In genomic region chr15:55897560-55898336, GRCh38 we compare ENCODE assay signal across 9 cellular contexts.
A peak's percentile ranks its signal among the peaks of the same experiment; 100 is the strongest.
DNase-seq lines count a peak whose midpoint lies in the region; ATAC-seq and TF ChIP-seq lines count a peak whose summit lies in the region.
"Had no signal": no experiment of that assay in that cellular context is flagged by ENCODE, and none has a peak within 500 bp of the region (broad histone marks: within the 10 kb centered on the region; RNA-seq: fewer than 3 reads in every experiment).

No MANE protein-coding gene starts in this region.

- peak; percentile 69 for TF ChIP-seq CTCF in IMR-90 (conservative IDR thresholded peaks at IDR 0.05; ENCODE audit: low read depth, low read length)

- H3K4ac ChIP-seq in IMR-90 (ENCODE audit: low read depth, low read length) = peak overlapping the region; percentile 98

- peak overlapping the region; percentile 65 for H3K56ac ChIP-seq in IMR-90 (ENCODE audit: extremely low read depth, insufficient read depth, low read length)

- POLR2A ChIA-PET in IMR-90 (lab: Charles Lee; ENCODE audit: unreplicated experiment) = no interaction called here

- peak overlapping the region; percentile 2; the same call in 1 of the 2 replicates for H3K9ac ChIP-seq in IMR-90 (ENCODE audit: low read depth, low read length)
- H3K9ac ChIP-seq in SK-N-MC (ENCODE audit: insufficient read length) = no peak overlapping the region

- H3K18ac ChIP-seq in IMR-90 (ENCODE audit: low read depth, low read length) = peak overlapping the region; percentile 83; the same call in 1 of the 2 replicates

- H2AFZ ChIP-seq in IMR-90 (replicated peaks; ENCODE audit: low read length, poor library complexity) = peak overlapping the region; percentile 75

- H3K27ac ChIP-seq in IMR-90 (ENCODE audit: insufficient read depth, low read length) (peak overlapping the region; percentile 67), SK-N-MC (peak overlapping the region; percentile 22; the same call in 1 of the 2 replicates)

- peak overlapping the region; percentile 14 to 93 for H4K8ac ChIP-seq in IMR-90 (ENCODE audit: low read depth in 2 of 2, low read length in 2 of 2)

- peak overlapping the region; percentile 93 for H2AK5ac ChIP-seq in IMR-90 (ENCODE audit: low read depth, low read length)

- H4K20me1 ChIP-seq in IMR-90 (ENCODE audit: insufficient read depth, low read length) = 0 out of 2 replicates have a peak, but pooled peaks cover 3% of the 10 kb centered on the region

- H3K9me3 ChIP-seq in IMR-90 (ENCODE audit: control insufficient read depth, insufficient read depth, low read length) (no peaks in the 10 kb centered on the region), SK-N-MC (ENCODE audit: low read depth, low read length) (no peaks in the 10 kb centered on the region)

- peaks cover 28 to 46% of the 10 kb centered on the region in 2 experiments for H3K79me1 ChIP-seq in IMR-90 (ENCODE audit: low read depth in 1 of 2, low read length in 2 of 2)

- no peaks in the 10 kb centered on the region for H3K27me3 ChIP-seq in IMR-90 (ENCODE audit: control insufficient read depth, insufficient read depth, low read length)

- H3K36me3 ChIP-seq in IMR-90 (ENCODE audit: control insufficient read depth, insufficient read depth, low read length) (no peaks in the 10 kb centered on the region), SK-N-MC (ENCODE audit: insufficient read depth, low read length) (no peaks in the 10 kb centered on the region)

- peak; percentile 52 for TF ChIP-seq RAD21 in IMR-90 (IDR thresholded peaks at IDR 0.05; ENCODE audit: low read length)

- CTCF ChIA-PET in IMR-90 (lab: Yijun Ruan, JAX) = interaction anchor here (0.6 to 2.4 kb wide), 7 partner anchors 18 to 292 kb away, joined by 3 to 9 read pairs (median 3); no protein-coding TSS in a partner anchor

- peak overlapping the region; percentile 29; the same call in 1 of the 2 replicates for H3K4me2 ChIP-seq in IMR-90 (ENCODE audit: low read depth, low read length)

- WGBS in IMR-90 (ENCODE audit: extremely low coverage in 2 of 2, insufficient read length in 1 of 2), 2 experiments = no CpG with 5 or more reads among the region's 6 CpGs

- ATAC-seq in IMR-90 (ENCODE audit: low read depth) (peak; percentile 87), HG03175 (IDR thresholded peaks at IDR 0.05; ENCODE audit: unreplicated experiment) (no peak)

- DNase-seq in NCI-H2107 treated with DMSO at 0.1 percent for 48 hours (lab: John Stamatoyannopoulos, UW; ENCODE audit: unreplicated experiment) = peak; percentile 9
- no peak for DNase-seq in NCI-H2107 (lab: John Stamatoyannopoulos, UW)
- DNase-seq in IMR-90 = peak; percentile 61
- DNase-seq in SK-N-MC (ENCODE audit: low read depth, low spot score) = no peak
- peak; percentile 67 for DNase-seq in foreskin melanocyte
- DNase-seq in posterior cingulate gyrus = peak in 6 of 10 donors; percentile 25 to 79 (median 52)
- DNase-seq in NOMO-1 (lab: John Stamatoyannopoulos, UW; ENCODE audit: unreplicated experiment in 2 of 2) = no peak
- DNase-seq: activated naive CD8-positive, alpha-beta T cell treated with anti-CD3 and anti-CD28 coated beads, Interleukin-2, amount 10 ng/mL, durations not matched to agents 7 days and 5 days had no signal

- H3K4me3 ChIP-seq in IMR-90 (ENCODE audit: insufficient read depth, low read depth, low read length) (no peak overlapping the region), SK-N-MC (no peak overlapping the region)

- peak overlapping the region; percentile 94 for H2BK120ac ChIP-seq in IMR-90 (ENCODE audit: low read depth, low read length)

- peak overlapping the region; percentile 95 for H2BK5ac ChIP-seq in IMR-90 (ENCODE audit: low read depth, low read length, poor library complexity, severe bottlenecking)

- H2AK9ac ChIP-seq in IMR-90 (replicated peaks; ENCODE audit: low read depth, low read length, poor library complexity) = peak overlapping the region; percentile 84

- in situ Hi-C loops in IMR-90 (cut with MboI; ENCODE audit: low sequenced_read_pairs) = no loop called here

- intact Hi-C loops in IMR-90 (cut with micrococcal nuclease) = loop anchor here (2.0 kb wide), 2 partner anchors 51 to 249 kb away; no protein-coding TSS in a partner anchor
- intact Hi-C loops in posterior cingulate gyrus (cut with DNase I) = no loop called here

- peaks cover 9% of the 10 kb centered on the region for H3K4me1 ChIP-seq in IMR-90 (ENCODE audit: control insufficient read depth, insufficient read depth, low read length)

- dilution Hi-C loops in IMR-90 (cut with HindIII; ENCODE audit: low sequenced_read_pairs, unreplicated experiment) = no loop called here

- H4K91ac ChIP-seq in IMR-90 (ENCODE audit: insufficient read depth, low read depth, low read length) = peak overlapping the region; percentile 89

- peaks cover 6% of the 10 kb centered on the region for H3K9me1 ChIP-seq in IMR-90 (ENCODE audit: insufficient read depth, low read length)

- H2BK15ac ChIP-seq in IMR-90 (ENCODE audit: low read depth, low read length) = peak overlapping the region; percentile 86; the same call in 2 of the 3 replicates

- peak overlapping the region; percentile 95 for H3K23ac ChIP-seq in IMR-90 (ENCODE audit: low read depth, low read length)

- no peak for TF ChIP-seq POLR2A in IMR-90 (IDR thresholded peaks at IDR 0.05; ENCODE audit: low read depth, low read length)

- peak overlapping the region; percentile 98 for H3K14ac ChIP-seq in IMR-90 (replicated peaks; ENCODE audit: low read depth, low read length)

- H2BK20ac ChIP-seq in IMR-90 (ENCODE audit: low read depth, low read length) = peak overlapping the region; percentile 97

- H4K5ac ChIP-seq in IMR-90 (ENCODE audit: low read depth, low read length) = peak overlapping the region; percentile 93

- no TSS peak for BruUV-seq in IMR-90 (replicated peaks; lab: Mats Ljungman, UMichigan)

TF ChIP-seq in IMR-90, 13 proteins besides CTCF, POLR2A, EP300 and RAD21:
- TF ChIP-seq CHD1 (IDR thresholded peaks at IDR 0.05; ENCODE audit: low read depth, low read length) (no peak), SMC3 (IDR thresholded peaks at IDR 0.05; ENCODE audit: low read depth, low read length) (peak; percentile 52)

Comparison
In these comparisons a context has a peak if more than half of its experiments do, and no peak if none do; other contexts are left out.
1. DNase-seq: peak in NCI-H2107 treated with DMSO at 0.1 percent for 48 hours (single experiment), IMR-90 (single experiment), foreskin melanocyte (single experiment) and posterior cingulate gyrus (6 of 10); none in NCI-H2107 (single experiment), SK-N-MC (single experiment) and NOMO-1 (0 of 2).